In genomic region chr6:169160091-169160854, GRCh38 we compare ENCODE assay signal across 21 cellular contexts.
"Had no signal": no experiment of that assay in that cellular context is flagged by ENCODE, and none has a peak within 500 bp of the region (broad histone marks: within the 10 kb centered on the region; RNA-seq: fewer than 3 reads in every experiment).

No MANE protein-coding gene starts in this region.

- H3K9me3 Mint-ChIP-seq: activated CD4-positive, alpha-beta memory T cell treated with anti-CD3 and anti-CD28 coated beads for 36 hours; activated naive CD4-positive, alpha-beta T cell treated with anti-CD3 and anti-CD28 coated beads, Interleukin-2, amount 50 U/mL, for 24 hours; immature natural killer cell; mesothelial cell of epicardium; natural killer cell had no signal

- H3K36me3 ChIP-seq: left lung, transverse colon had no signal

- H3K4me3 ChIP-seq: body of pancreas, left lung, transverse colon had no signal

- H3K27ac Mint-ChIP-seq: activated CD4-positive, alpha-beta memory T cell treated with anti-CD3 and anti-CD28 coated beads for 36 hours; activated naive CD4-positive, alpha-beta T cell treated with anti-CD3 and anti-CD28 coated beads, Interleukin-2, amount 50 U/mL, for 24 hours; immature natural killer cell; mesothelial cell of epicardium; natural killer cell; stimulated activated naive B cell treated with anti-CD40 and anti-IgM and Interleukin-4, amounts not matched to agents 10 μg/mL and 1 μg/mL and 100 μg/mL, for 72 hours had no signal

- H3K27me3 ChIP-seq: body of pancreas, left lung, transverse colon had no signal

- H3K4me1 Mint-ChIP-seq: activated naive CD4-positive, alpha-beta T cell treated with anti-CD3 and anti-CD28 coated beads, Interleukin-2, amount 50 U/mL, for 24 hours; immature natural killer cell; natural killer cell; stimulated activated naive B cell treated with anti-CD40 and anti-IgM and Interleukin-4, amounts not matched to agents 10 μg/mL and 1 μg/mL and 100 μg/mL, for 72 hours had no signal

- H3K9me3 ChIP-seq: body of pancreas, left lung, transverse colon had no signal

- H3K36me3 Mint-ChIP-seq: activated CD4-positive, alpha-beta memory T cell treated with anti-CD3 and anti-CD28 coated beads for 36 hours; activated naive CD4-positive, alpha-beta T cell treated with anti-CD3 and anti-CD28 coated beads, Interleukin-2, amount 50 U/mL, for 24 hours; immature natural killer cell; mesothelial cell of epicardium; natural killer cell; stimulated activated naive B cell treated with anti-CD40 and anti-IgM and Interleukin-4, amounts not matched to agents 10 μg/mL and 1 μg/mL and 100 μg/mL, for 72 hours had no signal

- DNase-seq: activated CD4-positive, alpha-beta memory T cell treated with anti-CD3 and anti-CD28 coated beads for 36 hours; activated CD4-positive, alpha-beta T cell treated with anti-CD3 and anti-CD28 coated beads for 4 hours; activated CD4-positive, CD25-positive, alpha-beta regulatory T cell; activated gamma-delta T cell; activated T-cell treated with anti-CD3 and anti-CD28 coated beads for 4 hours; anterior cingulate cortex; body of pancreas; dermis blood vessel endothelial cell; effector CD8-positive, alpha-beta T cell; foreskin melanocyte; immature natural killer cell; kidney glomerular epithelial cell; natural killer cell; stimulated activated CD4-positive, alpha-beta T cell treated with anti-CD3 and anti-CD28 coated beads, Interleukin-2, amount 100 ng/mL, for 48 hours; stimulated activated CD8-positive, alpha-beta memory T cell treated with anti-CD3 and anti-CD28 coated beads, Interleukin-4, amount 100 ng/mL, for 48 hours; stimulated activated naive B cell treated with anti-CD40 and anti-IgM and Interleukin-4, amounts not matched to agents 10 μg/mL and 1 μg/mL and 100 μg/mL, for 72 hours; T-helper 9 cell; transverse colon had no signal

- H3K27ac ChIP-seq: body of pancreas, left lung, transverse colon had no signal

- H3K4me3 Mint-ChIP-seq: activated CD4-positive, alpha-beta memory T cell treated with anti-CD3 and anti-CD28 coated beads for 36 hours; activated naive CD4-positive, alpha-beta T cell treated with anti-CD3 and anti-CD28 coated beads, Interleukin-2, amount 50 U/mL, for 24 hours; immature natural killer cell; mesothelial cell of epicardium; natural killer cell; stimulated activated naive B cell treated with anti-CD40 and anti-IgM and Interleukin-4, amounts not matched to agents 10 μg/mL and 1 μg/mL and 100 μg/mL, for 72 hours had no signal

- ATAC-seq: body of pancreas; left lung; natural killer cell; stimulated activated naive B cell treated with anti-CD40 and anti-IgM and Interleukin-4, amounts not matched to agents 10 μg/mL and 1 μg/mL and 100 μg/mL, for 72 hours had no signal

- H3K4me1 ChIP-seq: body of pancreas, left lung had no signal
